1 cellular context compared by ENCODE assay signal in the genomic region with DNA sequence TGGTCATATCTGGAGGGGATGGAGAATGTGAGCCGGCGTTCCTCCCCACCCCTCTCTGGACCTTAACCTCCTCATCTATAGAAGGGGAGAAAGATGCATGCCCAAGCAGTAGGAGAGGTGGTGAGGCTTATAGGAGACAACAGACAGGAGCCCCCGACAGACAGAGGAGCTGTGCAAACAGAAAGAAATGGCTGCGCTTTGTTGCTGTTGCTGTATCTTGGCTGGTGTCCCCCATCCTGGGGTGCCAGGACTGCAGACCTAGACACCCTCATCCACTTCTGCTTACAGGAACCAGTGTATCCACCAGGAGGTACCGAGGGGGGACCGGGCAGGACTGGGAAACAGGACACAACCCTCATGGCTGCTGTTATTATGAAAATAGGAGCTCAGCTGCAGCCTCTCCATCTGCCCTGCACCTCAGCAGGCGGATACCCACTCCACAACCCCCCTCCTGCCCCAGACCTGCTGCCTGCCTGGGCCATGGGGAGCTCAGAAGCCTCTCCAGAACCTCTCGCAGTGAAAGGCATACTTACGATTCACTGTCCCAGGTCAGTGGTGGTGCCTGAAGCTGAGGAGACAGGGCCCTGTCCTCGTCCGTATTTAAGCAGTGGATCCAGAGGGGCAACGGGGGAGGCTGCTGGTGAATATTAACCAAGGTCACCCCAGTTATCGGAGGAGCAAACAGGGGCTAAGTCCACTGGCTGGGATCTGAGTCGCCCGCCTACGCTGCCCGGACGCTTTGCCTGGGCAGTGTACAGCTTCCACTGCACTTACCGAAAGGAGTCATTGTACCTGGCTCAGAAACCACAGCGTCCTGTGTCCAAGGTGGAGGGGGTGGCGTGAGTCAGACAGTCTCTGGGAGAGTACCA.
A peak's percentile ranks its signal among the peaks of the same experiment; 100 is the strongest.
TF ChIP-seq lines count a peak whose summit lies in the region.

A gene (minus strand): TSS at position 576 of the 869 bp plus-strand sequence. CDS start 5,365 bp downstream, outside the sequence.

TF ChIP-seq in HepG2, 621 proteins besides CTCF, POLR2A, EP300 and RAD21 (continued from another document and continues in another):
- TF ChIP-seq ISL2 (CRISPR knock-in tag; IDR thresholded peaks at IDR 0.05) (peak; percentile 91), FOXK1 (CRISPR knock-in tag; IDR thresholded peaks at IDR 0.05; ENCODE audit: borderline replicate concordance, low read depth) (peak; percentile 51; the same call in 1 of the 2 replicates), REPIN1 (CRISPR knock-in tag; IDR thresholded peaks at IDR 0.05; ENCODE audit: borderline replicate concordance, low read depth) (no peak; the same call in 1 of the 2 replicates), CCDC6 (CRISPR knock-in tag; IDR thresholded peaks at IDR 0.05) (peak; percentile 80), CBX1 (IDR thresholded peaks at IDR 0.05; ENCODE audit: low read depth) (peak; percentile 91), BHLHE40 (IDR thresholded peaks at IDR 0.05; ENCODE audit: low read length) (no peak), ZNF274 (CRISPR knock-in tag; IDR thresholded peaks at IDR 0.05) (peak; percentile 24; the same call in 1 of the 2 replicates), HNF4A (CRISPR knock-in tag; IDR thresholded peaks at IDR 0.05) (peak; percentile 97), FOXA1 (IDR thresholded peaks at IDR 0.05) (no peak), FOXA1 (CRISPR knock-in tag; IDR thresholded peaks at IDR 0.05) (peak; percentile 83), NR2F2 (IDR thresholded peaks at IDR 0.05; ENCODE audit: borderline replicate concordance, low read depth) (peak; percentile 77; the same call in 1 of the 2 replicates), YEATS2 (CRISPR knock-in tag; IDR thresholded peaks at IDR 0.05; ENCODE audit: borderline replicate concordance) (no peak; the same call in 1 of the 2 replicates), RFXAP (CRISPR knock-in tag; IDR thresholded peaks at IDR 0.05; ENCODE audit: borderline replicate concordance) (no peak), ZNF619 (CRISPR knock-in tag; IDR thresholded peaks at IDR 0.05) (peak; percentile 40; the same call in 1 of the 2 replicates), ZNF589 (CRISPR knock-in tag; conservative IDR thresholded peaks at IDR 0.05) (peak; percentile 91), PHF5A (CRISPR knock-in tag; IDR thresholded peaks at IDR 0.05; ENCODE audit: low read depth, unreplicated experiment) (peak; percentile 72), NPAS2 (CRISPR knock-in tag; IDR thresholded peaks at IDR 0.05; ENCODE audit: borderline replicate concordance) (no peak), ZNF451 (CRISPR knock-in tag; IDR thresholded peaks at IDR 0.05) (peak; percentile 88; the same call in 1 of the 2 replicates), ZFX (CRISPR knock-in tag; IDR thresholded peaks at IDR 0.05; ENCODE audit: low read depth) (peak; percentile 92), ZNF296 (CRISPR knock-in tag; conservative IDR thresholded peaks at IDR 0.05) (peak; percentile 35; the same call in 1 of the 2 replicates), KDM1A (CRISPR knock-in tag; IDR thresholded peaks at IDR 0.05) (peak; percentile 16; the same call in 1 of the 2 replicates), HOXA3 (CRISPR knock-in tag; IDR thresholded peaks at IDR 0.05) (peak; percentile 82), JUND (CRISPR knock-in tag; IDR thresholded peaks at IDR 0.05) (peak; percentile 81), CHCHD3 (CRISPR knock-in tag; IDR thresholded peaks at IDR 0.05) (no peak), ZFP90 (CRISPR knock-in tag; IDR thresholded peaks at IDR 0.05; ENCODE audit: borderline replicate concordance) (peak; percentile 27), CREB1 (IDR thresholded peaks at IDR 0.05) (no peak; the same call in 1 of the 2 replicates), CREB1 (CRISPR knock-in tag; IDR thresholded peaks at IDR 0.05) (peak; percentile 51; the same call in 1 of the 2 replicates), TCF7 (IDR thresholded peaks at IDR 0.05; ENCODE audit: low read depth) (peak; percentile 83), CC2D1A (CRISPR knock-in tag; IDR thresholded peaks at IDR 0.05) (0 out of 2 replicates have a peak, but pooled peaks have one; percentile 39), SCMH1 (CRISPR knock-in tag; IDR thresholded peaks at IDR 0.05; ENCODE audit: borderline replicate concordance) (no peak), ATF1 (CRISPR knock-in tag; IDR thresholded peaks at IDR 0.05) (no peak), ZNF572 (CRISPR knock-in tag; IDR thresholded peaks at IDR 0.05) (peak; percentile 13; the same call in 1 of the 2 replicates), ZNF335 (CRISPR knock-in tag; IDR thresholded peaks at IDR 0.05) (peak; percentile 83; the same call in 1 of the 2 replicates), ZNF841 (CRISPR knock-in tag; IDR thresholded peaks at IDR 0.05; ENCODE audit: borderline replicate concordance) (0 out of 2 replicates have a peak, but pooled peaks have one; percentile 15), ZKSCAN5 (CRISPR knock-in tag; IDR thresholded peaks at IDR 0.05) (peak; percentile 8; the same call in 1 of the 2 replicates), SNAI1 (CRISPR knock-in tag; IDR thresholded peaks at IDR 0.05; ENCODE audit: borderline replicate concordance) (peak; percentile 93), PHB2 (IDR thresholded peaks at IDR 0.05; ENCODE audit: partially characterized antibody) (no peak), ZNF660 (CRISPR knock-in tag; IDR thresholded peaks at IDR 0.05; ENCODE audit: borderline replicate concordance, low read depth) (no peak), ZNF432 (CRISPR knock-in tag; IDR thresholded peaks at IDR 0.05; ENCODE audit: borderline replicate concordance) (no peak), GPN1 (CRISPR knock-in tag; IDR thresholded peaks at IDR 0.05; ENCODE audit: borderline replicate concordance) (no peak), ZNF766 (CRISPR knock-in tag; IDR thresholded peaks at IDR 0.05; ENCODE audit: borderline replicate concordance) (no peak; the same call in 1 of the 2 replicates), AKAP8 (CRISPR knock-in tag; IDR thresholded peaks at IDR 0.05) (no peak), MZF1 (CRISPR knock-in tag; IDR thresholded peaks at IDR 0.05; ENCODE audit: borderline replicate concordance) (no peak), ZNF282 (IDR thresholded peaks at IDR 0.05; ENCODE audit: partially characterized antibody) (no peak)
- TF ChIP-seq, protein P1, sequence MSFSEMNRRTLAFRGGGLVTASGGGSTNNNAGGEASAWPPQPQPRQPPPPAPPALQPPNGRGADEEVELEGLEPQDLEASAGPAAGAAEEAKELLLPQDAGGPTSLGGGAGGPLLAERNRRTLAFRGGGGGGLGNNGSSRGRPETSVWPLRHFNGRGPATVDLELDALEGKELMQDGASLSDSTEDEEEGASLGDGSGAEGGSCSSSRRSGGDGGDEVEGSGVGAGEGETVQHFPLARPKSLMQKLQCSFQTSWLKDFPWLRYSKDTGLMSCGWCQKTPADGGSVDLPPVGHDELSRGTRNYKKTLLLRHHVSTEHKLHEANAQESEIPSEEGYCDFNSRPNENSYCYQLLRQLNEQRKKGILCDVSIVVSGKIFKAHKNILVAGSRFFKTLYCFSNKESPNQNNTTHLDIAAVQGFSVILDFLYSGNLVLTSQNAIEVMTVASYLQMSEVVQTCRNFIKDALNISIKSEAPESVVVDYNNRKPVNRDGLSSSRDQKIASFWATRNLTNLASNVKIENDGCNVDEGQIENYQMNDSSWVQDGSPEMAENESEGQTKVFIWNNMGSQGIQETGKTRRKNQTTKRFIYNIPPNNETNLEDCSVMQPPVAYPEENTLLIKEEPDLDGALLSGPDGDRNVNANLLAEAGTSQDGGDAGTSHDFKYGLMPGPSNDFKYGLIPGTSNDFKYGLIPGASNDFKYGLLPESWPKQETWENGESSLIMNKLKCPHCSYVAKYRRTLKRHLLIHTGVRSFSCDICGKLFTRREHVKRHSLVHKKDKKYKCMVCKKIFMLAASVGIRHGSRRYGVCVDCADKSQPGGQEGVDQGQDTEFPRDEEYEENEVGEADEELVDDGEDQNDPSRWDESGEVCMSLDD (CRISPR knock-in tag; IDR thresholded peaks at IDR 0.05; ENCODE audit: borderline replicate concordance) = peak; percentile 90; the same call in 1 of the 2 replicates
- TF ChIP-seq, protein P2, sequence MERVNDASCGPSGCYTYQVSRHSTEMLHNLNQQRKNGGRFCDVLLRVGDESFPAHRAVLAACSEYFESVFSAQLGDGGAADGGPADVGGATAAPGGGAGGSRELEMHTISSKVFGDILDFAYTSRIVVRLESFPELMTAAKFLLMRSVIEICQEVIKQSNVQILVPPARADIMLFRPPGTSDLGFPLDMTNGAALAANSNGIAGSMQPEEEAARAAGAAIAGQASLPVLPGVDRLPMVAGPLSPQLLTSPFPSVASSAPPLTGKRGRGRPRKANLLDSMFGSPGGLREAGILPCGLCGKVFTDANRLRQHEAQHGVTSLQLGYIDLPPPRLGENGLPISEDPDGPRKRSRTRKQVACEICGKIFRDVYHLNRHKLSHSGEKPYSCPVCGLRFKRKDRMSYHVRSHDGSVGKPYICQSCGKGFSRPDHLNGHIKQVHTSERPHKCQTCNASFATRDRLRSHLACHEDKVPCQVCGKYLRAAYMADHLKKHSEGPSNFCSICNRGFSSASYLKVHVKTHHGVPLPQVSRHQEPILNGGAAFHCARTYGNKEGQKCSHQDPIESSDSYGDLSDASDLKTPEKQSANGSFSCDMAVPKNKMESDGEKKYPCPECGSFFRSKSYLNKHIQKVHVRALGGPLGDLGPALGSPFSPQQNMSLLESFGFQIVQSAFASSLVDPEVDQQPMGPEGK (CRISPR knock-in tag; IDR thresholded peaks at IDR 0.05) = peak; percentile 95
- TF ChIP-seq, protein P3, sequence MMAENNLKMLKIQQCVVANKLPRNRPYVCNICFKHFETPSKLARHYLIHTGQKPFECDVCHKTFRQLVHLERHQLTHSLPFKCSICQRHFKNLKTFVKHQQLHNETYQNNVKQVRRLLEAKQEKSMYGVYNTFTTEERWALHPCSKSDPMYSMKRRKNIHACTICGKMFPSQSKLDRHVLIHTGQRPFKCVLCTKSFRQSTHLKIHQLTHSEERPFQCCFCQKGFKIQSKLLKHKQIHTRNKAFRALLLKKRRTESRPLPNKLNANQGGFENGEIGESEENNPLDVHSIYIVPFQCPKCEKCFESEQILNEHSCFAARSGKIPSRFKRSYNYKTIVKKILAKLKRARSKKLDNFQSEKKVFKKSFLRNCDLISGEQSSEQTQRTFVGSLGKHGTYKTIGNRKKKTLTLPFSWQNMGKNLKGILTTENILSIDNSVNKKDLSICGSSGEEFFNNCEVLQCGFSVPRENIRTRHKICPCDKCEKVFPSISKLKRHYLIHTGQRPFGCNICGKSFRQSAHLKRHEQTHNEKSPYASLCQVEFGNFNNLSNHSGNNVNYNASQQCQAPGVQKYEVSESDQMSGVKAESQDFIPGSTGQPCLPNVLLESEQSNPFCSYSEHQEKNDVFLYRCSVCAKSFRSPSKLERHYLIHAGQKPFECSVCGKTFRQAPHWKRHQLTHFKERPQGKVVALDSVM (CRISPR knock-in tag; IDR thresholded peaks at IDR 0.05) = peak; percentile 60
- TF ChIP-seq, protein P4, sequence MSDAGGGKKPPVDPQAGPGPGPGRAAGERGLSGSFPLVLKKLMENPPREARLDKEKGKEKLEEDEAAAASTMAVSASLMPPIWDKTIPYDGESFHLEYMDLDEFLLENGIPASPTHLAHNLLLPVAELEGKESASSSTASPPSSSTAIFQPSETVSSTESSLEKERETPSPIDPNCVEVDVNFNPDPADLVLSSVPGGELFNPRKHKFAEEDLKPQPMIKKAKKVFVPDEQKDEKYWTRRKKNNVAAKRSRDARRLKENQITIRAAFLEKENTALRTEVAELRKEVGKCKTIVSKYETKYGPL (CRISPR knock-in tag; IDR thresholded peaks at IDR 0.05) = peak; percentile 11; the same call in 1 of the 2 replicates
- TF ChIP-seq, protein P5, sequence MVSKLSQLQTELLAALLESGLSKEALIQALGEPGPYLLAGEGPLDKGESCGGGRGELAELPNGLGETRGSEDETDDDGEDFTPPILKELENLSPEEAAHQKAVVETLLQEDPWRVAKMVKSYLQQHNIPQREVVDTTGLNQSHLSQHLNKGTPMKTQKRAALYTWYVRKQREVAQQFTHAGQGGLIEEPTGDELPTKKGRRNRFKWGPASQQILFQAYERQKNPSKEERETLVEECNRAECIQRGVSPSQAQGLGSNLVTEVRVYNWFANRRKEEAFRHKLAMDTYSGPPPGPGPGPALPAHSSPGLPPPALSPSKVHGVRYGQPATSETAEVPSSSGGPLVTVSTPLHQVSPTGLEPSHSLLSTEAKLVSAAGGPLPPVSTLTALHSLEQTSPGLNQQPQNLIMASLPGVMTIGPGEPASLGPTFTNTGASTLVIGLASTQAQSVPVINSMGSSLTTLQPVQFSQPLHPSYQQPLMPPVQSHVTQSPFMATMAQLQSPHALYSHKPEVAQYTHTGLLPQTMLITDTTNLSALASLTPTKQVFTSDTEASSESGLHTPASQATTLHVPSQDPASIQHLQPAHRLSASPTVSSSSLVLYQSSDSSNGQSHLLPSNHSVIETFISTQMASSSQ (IDR thresholded peaks at IDR 0.05; ENCODE audit: low read depth) = peak; percentile 98
- TF ChIP-seq, protein P5 (CRISPR knock-in tag; IDR thresholded peaks at IDR 0.05; ENCODE audit: borderline replicate concordance) = peak; percentile 100
- TF ChIP-seq, protein P6, sequence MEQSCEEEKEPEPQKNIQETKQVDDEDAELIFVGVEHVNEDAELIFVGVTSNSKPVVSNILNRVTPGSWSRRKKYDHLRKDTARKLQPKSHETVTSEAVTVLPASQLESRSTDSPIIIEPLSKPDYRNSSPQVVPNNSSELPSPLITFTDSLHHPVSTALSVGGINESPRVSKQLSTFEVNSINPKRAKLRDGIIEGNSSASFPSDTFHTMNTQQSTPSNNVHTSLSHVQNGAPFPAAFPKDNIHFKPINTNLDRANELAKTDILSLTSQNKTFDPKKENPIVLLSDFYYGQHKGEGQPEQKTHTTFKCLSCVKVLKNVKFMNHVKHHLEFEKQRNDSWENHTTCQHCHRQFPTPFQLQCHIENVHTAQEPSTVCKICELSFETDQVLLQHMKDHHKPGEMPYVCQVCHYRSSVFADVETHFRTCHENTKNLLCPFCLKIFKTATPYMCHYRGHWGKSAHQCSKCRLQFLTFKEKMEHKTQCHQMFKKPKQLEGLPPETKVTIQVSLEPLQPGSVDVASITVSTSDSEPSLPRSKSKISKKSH (CRISPR knock-in tag; IDR thresholded peaks at IDR 0.05; ENCODE audit: borderline replicate concordance) = no peak
- TF ChIP-seq, protein P7, sequence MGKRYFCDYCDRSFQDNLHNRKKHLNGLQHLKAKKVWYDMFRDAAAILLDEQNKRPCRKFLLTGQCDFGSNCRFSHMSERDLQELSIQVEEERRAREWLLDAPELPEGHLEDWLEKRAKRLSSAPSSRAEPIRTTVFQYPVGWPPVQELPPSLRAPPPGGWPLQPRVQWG (CRISPR knock-in tag; IDR thresholded peaks at IDR 0.05; ENCODE audit: borderline replicate concordance, low read depth) = no peak
- TF ChIP-seq, protein P8, sequence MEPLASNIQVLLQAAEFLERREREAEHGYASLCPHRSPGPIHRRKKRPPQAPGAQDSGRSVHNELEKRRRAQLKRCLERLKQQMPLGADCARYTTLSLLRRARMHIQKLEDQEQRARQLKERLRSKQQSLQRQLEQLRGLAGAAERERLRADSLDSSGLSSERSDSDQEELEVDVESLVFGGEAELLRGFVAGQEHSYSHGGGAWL (CRISPR knock-in tag; IDR thresholded peaks at IDR 0.05) = no peak
